Comparison of ENCODE assay signal across 8 cellular contexts in genomic region chr1:112507896-112508241, GRCh38. TPM values are rescaled to one million over a fixed set of nuclear protein-coding genes. Genes with fewer than 3 reads are reported as not detected.
DNase-seq lines count a peak whose midpoint lies in the region; ATAC-seq and TF ChIP-seq lines count a peak whose summit lies in the region.

No MANE protein-coding gene starts in this region.

- no peak for TF ChIP-seq CTCF in foreskin keratinocyte (conservative IDR thresholded peaks at IDR 0.05)
- no peak for TF ChIP-seq CTCF in gastrocnemius medialis (IDR thresholded peaks at IDR 0.05 in 4 of 5, conservative IDR thresholded peaks at IDR 0.05 in 1 of 5)
- no peak for TF ChIP-seq CTCF in thyroid gland (IDR thresholded peaks at IDR 0.05)

- intact Hi-C loops in gastrocnemius medialis (cut with DNase I; ENCODE audit: low total_unique reads), result no loop called here
- intact Hi-C loops in thyroid gland (cut with DNase I), result loop anchor here (10.0 kb wide), 1 partner anchor 197 kb away; the partner anchor contains the start of gene RHOC

- H3K4me1 ChIP-seq in foreskin keratinocyte, result no peaks in the 10 kb centered on the region
- H3K4me1 ChIP-seq in gastrocnemius medialis, result peaks cover 0 to 9% of the 10 kb centered on the region in 2 donors
- peaks cover 9 to 16% of the 10 kb centered on the region in 2 donors for H3K4me1 ChIP-seq in thyroid gland

- H3K36me3 ChIP-seq in gastrocnemius medialis (no peaks in the 10 kb centered on the region), thyroid gland (no peaks in the 10 kb centered on the region)

- no peak overlapping the region for H3K27ac ChIP-seq in foreskin keratinocyte
- no peak overlapping the region for H3K27ac ChIP-seq in gastrocnemius medialis
- no peak overlapping the region for H3K27ac ChIP-seq in thyroid gland

- DNase-seq in NCI-H82 (lab: John Stamatoyannopoulos, UW) (peak; percentile 64), NCI-H82 treated with DMSO at 0.1 percent for 48 hours (lab: John Stamatoyannopoulos, UW; ENCODE audit: unreplicated experiment) (no peak), foreskin keratinocyte (no peak), gastrocnemius medialis (no peak), thyroid gland (no peak), activated gamma-delta T cell (lab: John Stamatoyannopoulos, UW) (no peak)
- no peak for DNase-seq in activated CD4-positive, alpha-beta memory T cell treated with anti-CD3 and anti-CD28 coated beads, Interleukin-2, amount 10 ng/mL, durations not matched to agents 7 days and 5 days

- no peak overlapping the region for H3K27ac Mint-ChIP-seq in activated CD4-positive, alpha-beta memory T cell treated with anti-CD3 and anti-CD28 coated beads, Interleukin-2, amount 10 ng/mL, durations not matched to agents 7 days and 5 days

- H3K9me3 ChIP-seq in gastrocnemius medialis (no peaks in the 10 kb centered on the region), thyroid gland (no peaks in the 10 kb centered on the region)

- H3K27me3 Mint-ChIP-seq in activated CD4-positive, alpha-beta memory T cell treated with anti-CD3 and anti-CD28 coated beads, Interleukin-2, amount 10 ng/mL, durations not matched to agents 7 days and 5 days, result peaks cover 53% of the 10 kb centered on the region

- no peak for TF ChIP-seq POLR2A in gastrocnemius medialis (IDR thresholded peaks at IDR 0.05)
- TF ChIP-seq POLR2A in thyroid gland (IDR thresholded peaks at IDR 0.05), result no peak

- peaks cover 10% of the 10 kb centered on the region for H3K4me1 Mint-ChIP-seq in activated CD4-positive, alpha-beta memory T cell treated with anti-CD3 and anti-CD28 coated beads, Interleukin-2, amount 10 ng/mL, durations not matched to agents 7 days and 5 days

- 2 to 3% methylated on average over 15 of the region's 15 CpGs for WGBS in thyroid gland, 2 donors

- peak; percentile 23 for ATAC-seq in foreskin keratinocyte
- no peak for ATAC-seq in gastrocnemius medialis
- ATAC-seq in HG02610 (IDR thresholded peaks at IDR 0.05; ENCODE audit: unreplicated experiment), result no peak

- H3K4me3 ChIP-seq in gastrocnemius medialis (peak overlapping the region; percentile 45 to 54 (median 50)), thyroid gland (replicated peaks in 1 of 3) (peak overlapping the region in 1 of 3 donors; percentile 34)

- CTCF ChIA-PET in activated CD4-positive, alpha-beta memory T cell treated with anti-CD3 and anti-CD28 coated beads, Interleukin-2, amount 10 ng/mL, durations not matched to agents 7 days and 5 days (lab: Charles Lee), result interaction anchor here (0.9 kb wide), 1 partner anchor 200 kb away, joined by 3 read pairs; no protein-coding TSS in a partner anchor

- no peaks in the 10 kb centered on the region for H3K9me3 Mint-ChIP-seq in activated CD4-positive, alpha-beta memory T cell treated with anti-CD3 and anti-CD28 coated beads, Interleukin-2, amount 10 ng/mL, durations not matched to agents 7 days and 5 days

- H3K4me3 Mint-ChIP-seq in activated CD4-positive, alpha-beta memory T cell treated with anti-CD3 and anti-CD28 coated beads, Interleukin-2, amount 10 ng/mL, durations not matched to agents 7 days and 5 days, result peak overlapping the region; percentile 72

- POLR2A ChIA-PET in activated CD4-positive, alpha-beta memory T cell treated with anti-CD3 and anti-CD28 coated beads, Interleukin-2, amount 10 ng/mL, durations not matched to agents 7 days and 5 days (lab: Charles Lee), result no interaction called here

- H3K36me3 Mint-ChIP-seq in activated CD4-positive, alpha-beta memory T cell treated with anti-CD3 and anti-CD28 coated beads, Interleukin-2, amount 10 ng/mL, durations not matched to agents 7 days and 5 days (ENCODE audit: low read depth), result no peaks in the 10 kb centered on the region

- peaks cover 60% of the 10 kb centered on the region for H3K27me3 ChIP-seq in foreskin keratinocyte
- peaks cover 33 to 49% (median 41%) of the 10 kb centered on the region in 3 donors for H3K27me3 ChIP-seq in gastrocnemius medialis
- peaks cover 6% of the 10 kb centered on the region for H3K27me3 ChIP-seq in thyroid gland

- in situ Hi-C loops in gastrocnemius medialis (cut with MboI; ENCODE audit: low sequenced_read_pairs in 4 of 4), result no loop called here

RNA-seq across cellular contexts. Expression of gene WNT2B, which starts 0.9 kb away (rescaled TPM):
- total RNA-seq in activated CD4-positive, alpha-beta memory T cell treated with anti-CD3 and anti-CD28 coated beads, Interleukin-2, amount 10 ng/mL, durations not matched to agents 7 days and 5 days, result under 1 TPM; 0.08 to 0.15 TPM
- total RNA-seq in foreskin keratinocyte (0.61 and 0.74 TPM in 2 replicates), gastrocnemius medialis (1 to 10 TPM in 1 of 4 donors, under 1 TPM in 3; 0.03 to 1.5 (median 0.41) TPM), thyroid gland (1 to 10 TPM in 3 of 4 donors, under 1 TPM in 1; 0.78 to 2.6 (median 1.4) TPM)
- 0.19 and 0.21 TPM in 2 replicates for polyA plus RNA-seq in foreskin keratinocyte
